17 cellular contexts compared by ENCODE assay signal in genomic region chr5:61624553-61624952, GRCh38.
DNase-seq lines count a peak whose midpoint lies in the region; ATAC-seq and TF ChIP-seq lines count a peak whose summit lies in the region.
"Had no signal": no experiment of that assay in that cellular context is flagged by ENCODE, and none has a peak within 500 bp of the region (broad histone marks: within the 10 kb centered on the region; RNA-seq: fewer than 3 reads in every experiment).

No MANE protein-coding gene starts in this region.

- no peak for TF ChIP-seq POLR2A in esophagus muscularis mucosa (IDR thresholded peaks at IDR 0.05; ENCODE audit: low read depth)

- H3K27me3 Mint-ChIP-seq in brain, result no peaks in the 10 kb centered on the region
- peaks cover 31 to 55% of the 10 kb centered on the region in 2 donors for H3K27me3 Mint-ChIP-seq in natural killer cell treated with Interleukin-12 subunit alpha and Interleukin-12 subunit beta and Interleukin-15 and Interleukin-18, amount 100 ng/mL, for 72 hours

- H3K27ac Mint-ChIP-seq in brain, result peak overlapping the region in 4 of 5 experiments; percentile 6 to 96 (median 88)
- H3K27ac Mint-ChIP-seq in natural killer cell treated with Interleukin-12 subunit alpha and Interleukin-12 subunit beta and Interleukin-15 and Interleukin-18, amount 100 ng/mL, for 72 hours, result no peak overlapping the region
- H3K27ac Mint-ChIP-seq: activated naive CD8-positive, alpha-beta T cell treated with anti-CD3 and anti-CD28 coated beads, Interleukin-2, amount 50 U/mL, for 24 hours; T-helper 1 cell treated with Interleukin-12 subunit alpha and Interleukin-12 subunit beta and Interleukin-4 antibody, amounts not matched to agents 30 μg/mL and 1 μg/mL, for 36 hours had no signal

- H3K36me3 ChIP-seq in esophagus muscularis mucosa, result no peaks in the 10 kb centered on the region
- no peaks in the 10 kb centered on the region for H3K36me3 ChIP-seq in BE2C
- H3K36me3 ChIP-seq: BLaER1 treated with 17β-estradiol and CSF1 and Interleukin-3, amounts not matched to agents 10 nM and 100 nM had no signal

- H3K27ac ChIP-seq in esophagus muscularis mucosa (replicated peaks in 1 of 4) (peak overlapping the region; percentile 81 to 91 (median 87)), temporal lobe (ENCODE audit: low read depth, low read length) (peak overlapping the region; percentile 79)
- H3K27ac ChIP-seq: BLaER1 treated with 17β-estradiol and CSF1 and Interleukin-3, amounts not matched to agents 10 nM and 100 nM had no signal

- H3K36me3 Mint-ChIP-seq in brain, result no peaks in the 10 kb centered on the region
- H3K36me3 Mint-ChIP-seq in natural killer cell treated with Interleukin-12 subunit alpha and Interleukin-12 subunit beta and Interleukin-15 and Interleukin-18, amount 100 ng/mL, for 72 hours, result peaks cover 6% of the 10 kb centered on the region

- peak overlapping the region in 2 of 5 experiments; percentile 75 to 76 for H3K4me3 Mint-ChIP-seq in brain
- H3K4me3 Mint-ChIP-seq in natural killer cell treated with Interleukin-12 subunit alpha and Interleukin-12 subunit beta and Interleukin-15 and Interleukin-18, amount 100 ng/mL, for 72 hours, result peak overlapping the region; percentile 44
- H3K4me3 Mint-ChIP-seq: activated naive CD8-positive, alpha-beta T cell treated with anti-CD3 and anti-CD28 coated beads, Interleukin-2, amount 50 U/mL, for 24 hours had no signal

- intact Hi-C loops in esophagus muscularis mucosa (cut with DNase I), result no loop called here

- WGBS in esophagus muscularis mucosa, result 83% methylated on average over 1 of the region's 1 CpG

- peaks cover 2 to 10% (median 8%) of the 10 kb centered on the region in 5 experiments for H3K9me3 Mint-ChIP-seq in brain
- no peaks in the 10 kb centered on the region for H3K9me3 Mint-ChIP-seq in natural killer cell treated with Interleukin-12 subunit alpha and Interleukin-12 subunit beta and Interleukin-15 and Interleukin-18, amount 100 ng/mL, for 72 hours
- H3K9me3 Mint-ChIP-seq: activated naive CD8-positive, alpha-beta T cell treated with anti-CD3 and anti-CD28 coated beads, Interleukin-2, amount 50 U/mL, for 24 hours; T-helper 1 cell treated with Interleukin-12 subunit alpha and Interleukin-12 subunit beta and Interleukin-4 antibody, amounts not matched to agents 30 μg/mL and 1 μg/mL, for 36 hours had no signal

- peaks cover 54% of the 10 kb centered on the region for H3K4me1 Mint-ChIP-seq in brain
- peaks cover 0 to 4% of the 10 kb centered on the region in 2 donors for H3K4me1 Mint-ChIP-seq in natural killer cell treated with Interleukin-12 subunit alpha and Interleukin-12 subunit beta and Interleukin-15 and Interleukin-18, amount 100 ng/mL, for 72 hours (ENCODE audit: low read depth in 2 of 2)

- TF ChIP-seq CTCF in brain (conservative IDR thresholded peaks at IDR 0.05) (no peak), esophagus muscularis mucosa (IDR thresholded peaks at IDR 0.05) (no peak), BE2C (IDR thresholded peaks at IDR 0.05; ENCODE audit: low read depth, low read length) (no peak)

- no peak for ATAC-seq in natural killer cell treated with Interleukin-12 subunit alpha and Interleukin-12 subunit beta and Interleukin-15 and Interleukin-18, amount 100 ng/mL, for 72 hours
- no peak for ATAC-seq in GM19395 (IDR thresholded peaks at IDR 0.05; ENCODE audit: unreplicated experiment)
- ATAC-seq: activated naive CD8-positive, alpha-beta T cell treated with anti-CD3 and anti-CD28 coated beads, Interleukin-2, amount 50 U/mL, for 24 hours had no signal

- H3K4me1 ChIP-seq in esophagus muscularis mucosa (peaks cover 18 to 48% (median 45%) of the 10 kb centered on the region in 4 donors), BE2C (no peaks in the 10 kb centered on the region)

- DNase-seq in esophagus muscularis mucosa (ENCODE audit: extremely low spot score), result no peak
- no peak for DNase-seq in natural killer cell treated with Interleukin-12 subunit alpha and Interleukin-12 subunit beta and Interleukin-15 and Interleukin-18, amount 100 ng/mL, for 72 hours (ENCODE audit: low spot score)
- DNase-seq in retina, result no peak
- no peak for DNase-seq in BE2C
- DNase-seq: activated CD4-positive, CD25-positive, alpha-beta regulatory T cell; activated CD8-positive, alpha-beta memory T cell treated with anti-CD3 and anti-CD28 coated beads for 24 hours; activated naive CD8-positive, alpha-beta T cell treated with anti-CD3 and anti-CD28 coated beads, Interleukin-2, amount 50 U/mL, for 24 hours; DMS 273 treated with DMSO at 0.1 percent for 48 hours; effector CD4-positive, alpha-beta T cell; KBM-7; kidney; NCI-H524 treated with DMSO at 0.1 percent for 48 hours had no signal

- H3K9me3 ChIP-seq in esophagus muscularis mucosa (no peaks in the 10 kb centered on the region), BE2C (no peaks in the 10 kb centered on the region)
- H3K9me3 ChIP-seq: BLaER1 treated with 17β-estradiol and CSF1 and Interleukin-3, amounts not matched to agents 10 nM and 100 nM had no signal

- H3K4me3 ChIP-seq in esophagus muscularis mucosa (peak overlapping the region in 1 of 4 donors; percentile 75), BE2C (ENCODE audit: low read depth, low read length) (no peak overlapping the region)

- TF ChIP-seq EP300 in esophagus muscularis mucosa (IDR thresholded peaks at IDR 0.05), result no peak

- H3K27me3 ChIP-seq in esophagus muscularis mucosa (no peaks in the 10 kb centered on the region), BE2C (no peaks in the 10 kb centered on the region)

Comparison
In these comparisons a context has a peak if more than half of its experiments do, and no peak if none do; other contexts are left out.
1. H3K27ac Mint-ChIP-seq: peak in brain (4 of 5); none in natural killer cell treated with Interleukin-12 subunit alpha and Interleukin-12 subunit beta and Interleukin-15 and Interleukin-18, amount 100 ng/mL, for 72 hours (0 of 2).